Comparison of ENCODE assay signal across 19 cellular contexts in the genomic region with DNA sequence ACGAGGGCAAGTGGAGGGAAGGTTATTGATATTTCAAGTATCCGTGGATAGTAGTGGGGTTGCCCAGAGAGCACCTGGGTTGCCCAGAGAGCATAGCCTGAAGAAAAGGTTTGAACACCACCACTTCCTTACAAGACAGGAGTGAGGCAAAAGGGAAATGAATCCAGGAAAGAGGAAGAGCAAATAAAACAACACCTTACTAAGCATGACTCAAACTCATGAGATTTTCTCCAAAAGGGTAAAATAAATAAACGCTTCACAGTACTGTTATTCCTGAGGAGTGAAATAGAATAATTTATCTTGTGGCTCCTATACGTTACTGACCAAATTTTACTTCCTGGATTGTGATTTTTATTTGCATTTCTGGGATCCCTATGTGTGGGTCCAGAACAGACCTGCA.
"Had no signal": no experiment of that assay in that cellular context is flagged by ENCODE, and none has a peak within 500 bp of the region (broad histone marks: within the 10 kb centered on the region; RNA-seq: fewer than 3 reads in every experiment).

No MANE protein-coding gene starts in this region.

- H3K9me3 ChIP-seq: colonic mucosa, ovary, right atrium auricular region, sigmoid colon, thyroid gland had no signal

- H3K4me1 ChIP-seq: colonic mucosa, heart left ventricle, right atrium auricular region, suprapubic skin, thyroid gland had no signal

- H3K4me3 ChIP-seq: colonic mucosa, heart left ventricle, mucosa of descending colon, ovary, right atrium auricular region, sigmoid colon, skin epidermis, suprapubic skin, thyroid gland had no signal

- ATAC-seq: esophagus mucosa; heart left ventricle; mucosa of descending colon; naive thymus-derived CD8-positive, alpha-beta T cell had no signal

- H3K27me3 Mint-ChIP-seq: naive thymus-derived CD8-positive, alpha-beta T cell; type B pancreatic cell had no signal

- H3K36me3 Mint-ChIP-seq: naive thymus-derived CD8-positive, alpha-beta T cell; type B pancreatic cell had no signal

- H3K27me3 ChIP-seq: colonic mucosa, heart left ventricle, ovary, right atrium auricular region, sigmoid colon, suprapubic skin, thyroid gland had no signal

- H3K27ac ChIP-seq: colonic mucosa, heart left ventricle, ovary, right atrium auricular region, sigmoid colon, skin epidermis, suprapubic skin, thyroid gland had no signal

- H3K4me1 Mint-ChIP-seq: endodermal cell; naive thymus-derived CD8-positive, alpha-beta T cell had no signal

- H3K27ac Mint-ChIP-seq: endodermal cell; naive thymus-derived CD8-positive, alpha-beta T cell; type B pancreatic cell had no signal

- DNase-seq: colonic mucosa; dermis blood vessel endothelial cell; effector CD4-positive, alpha-beta T cell; endodermal cell; heart left ventricle; hippocampal formation; mammary epithelial cell; mucosa of descending colon; naive thymus-derived CD8-positive, alpha-beta T cell; ovary; sigmoid colon; stimulated activated CD4-positive, alpha-beta T cell treated with anti-CD3 and anti-CD28 coated beads, Interleukin-12 subunit alpha, Interleukin-12 subunit beta, amount 100 ng/mL, for 4 hours; stimulated activated naive CD4-positive, alpha-beta T cell treated with Interleukin-2 at 50 U/mL for 16 hours; thyroid gland had no signal

- H3K36me3 ChIP-seq: colonic mucosa, heart left ventricle, ovary, right atrium auricular region, sigmoid colon, suprapubic skin, thyroid gland had no signal

- H3K4me3 Mint-ChIP-seq: endodermal cell; naive thymus-derived CD8-positive, alpha-beta T cell; type B pancreatic cell had no signal

- H3K9me3 Mint-ChIP-seq: type B pancreatic cell had no signal
